ENCODE assay signal across 11 cellular contexts in the genomic region with DNA sequence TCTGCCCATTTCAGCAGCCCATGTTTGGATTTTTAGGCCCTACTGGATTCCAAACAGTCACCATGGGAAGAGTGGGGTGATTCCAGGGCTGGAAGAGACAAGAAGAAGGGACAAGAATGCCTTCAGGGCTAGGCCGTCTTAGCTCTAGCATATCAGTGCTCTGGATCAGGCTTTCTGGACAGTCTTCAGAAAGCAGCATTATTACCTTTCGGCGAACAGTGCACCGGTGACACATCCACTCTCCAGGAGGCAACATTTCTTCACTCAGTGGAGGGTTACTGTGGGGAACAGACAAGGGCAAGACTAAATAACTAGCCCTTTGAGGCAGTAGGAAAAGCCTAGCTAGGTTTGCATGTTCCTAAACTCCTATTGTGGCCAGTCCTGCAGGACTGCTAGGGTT. TPM values are rescaled to one million over a fixed set of nuclear protein-coding genes. Genes with fewer than 3 reads are reported as not detected.
A peak's percentile ranks its signal among the peaks of the same experiment; 100 is the strongest.
DNase-seq lines count a peak whose midpoint lies in the region; ATAC-seq and TF ChIP-seq lines count a peak whose summit lies in the region.
"Had no signal": no experiment of that assay in that cellular context is flagged by ENCODE, and none has a peak within 500 bp of the region (broad histone marks: within the 10 kb centered on the region; RNA-seq: fewer than 3 reads in every experiment).

No MANE protein-coding gene starts in this region.

- H3K27me3 ChIP-seq in CD4-positive, CD25-positive, alpha-beta regulatory T cell (ENCODE audit: control insufficient read depth, insufficient read depth, low read length): no peaks in the 10 kb centered on the region
- H3K27me3 ChIP-seq in PC-3 (ENCODE audit: low read length) (no peaks in the 10 kb centered on the region), colonic mucosa (no peaks in the 10 kb centered on the region), neural cell (ENCODE audit: insufficient read depth, low read depth, low read length) (no peaks in the 10 kb centered on the region)
- H3K27me3 ChIP-seq: SJSA1 had no signal

- peak overlapping the region; percentile 66 for H3K9ac ChIP-seq in PC-3 (ENCODE audit: low read length)
- H3K9ac ChIP-seq in colonic mucosa (ENCODE audit: low read depth in 2 of 2, low read length in 2 of 2): no peak overlapping the region
- no peak overlapping the region for H3K9ac ChIP-seq in neural cell (ENCODE audit: low read length)

- H3K36me3 Mint-ChIP-seq in CD4-positive, CD25-positive, alpha-beta regulatory T cell: peaks cover 42% of the 10 kb centered on the region
- H3K36me3 Mint-ChIP-seq in endothelial cell (ENCODE audit: low read depth, unreplicated experiment): peaks cover 23% of the 10 kb centered on the region
- peaks cover 40% of the 10 kb centered on the region for H3K36me3 Mint-ChIP-seq in Calu3 (ENCODE audit: insufficient read depth, unreplicated experiment)

- H3K27ac Mint-ChIP-seq in CD4-positive, CD25-positive, alpha-beta regulatory T cell: peak overlapping the region; percentile 98 to 99 (median 98)
- no peak overlapping the region for H3K27ac Mint-ChIP-seq in endothelial cell (ENCODE audit: unreplicated experiment)
- no peak overlapping the region for H3K27ac Mint-ChIP-seq in Calu3 (ENCODE audit: unreplicated experiment)

- peaks cover 38% of the 10 kb centered on the region for H3K79me2 ChIP-seq in PC-3 (ENCODE audit: low read length)
- peaks cover 29% of the 10 kb centered on the region for H3K79me2 ChIP-seq in neural cell (replicated peaks; ENCODE audit: insufficient read depth, low read length)

- peaks cover 16 to 75% (median 55%) of the 10 kb centered on the region in 4 donors for H3K4me1 Mint-ChIP-seq in CD4-positive, CD25-positive, alpha-beta regulatory T cell
- peaks cover 18% of the 10 kb centered on the region for H3K4me1 Mint-ChIP-seq in endothelial cell (ENCODE audit: unreplicated experiment)
- H3K4me1 Mint-ChIP-seq in Calu3 (ENCODE audit: low read depth, unreplicated experiment): peaks cover 45% of the 10 kb centered on the region

- no TSS peak for BruUV-seq in PC-3 (replicated peaks; lab: Mats Ljungman, UMichigan)
- no TSS peak for BruUV-seq in Calu3 (replicated peaks; lab: Mats Ljungman, UMichigan)

- no peak for TF ChIP-seq RAD21 in neural cell (conservative IDR thresholded peaks at IDR 0.05)

- no peaks in the 10 kb centered on the region for H3K9me3 ChIP-seq in CD4-positive, CD25-positive, alpha-beta regulatory T cell (ENCODE audit: control insufficient read depth in 2 of 2, low read length in 2 of 2)
- H3K9me3 ChIP-seq in PC-3 (ENCODE audit: low read length) (no peaks in the 10 kb centered on the region), colonic mucosa (no peaks in the 10 kb centered on the region), neural cell (ENCODE audit: low read length) (no peaks in the 10 kb centered on the region)

- peaks cover 0 to 3% (median 0%) of the 10 kb centered on the region in 7 donors for H3K9me3 Mint-ChIP-seq in CD4-positive, CD25-positive, alpha-beta regulatory T cell
- no peaks in the 10 kb centered on the region for H3K9me3 Mint-ChIP-seq in endothelial cell (ENCODE audit: unreplicated experiment)
- no peaks in the 10 kb centered on the region for H3K9me3 Mint-ChIP-seq in Calu3 (ENCODE audit: low read depth, unreplicated experiment)

- CTCF ChIA-PET in PC-3 (lab: Charles Lee) (no interaction called here), Calu3 (lab: Charles Lee) (interaction anchor here (1.4 kb wide), 1 partner anchor 10 kb away, joined by 4 read pairs; no protein-coding TSS in a partner anchor)

- peak overlapping the region in 3 of 4 donors; percentile 15 to 62 (median 19) for H3K4me3 Mint-ChIP-seq in CD4-positive, CD25-positive, alpha-beta regulatory T cell
- H3K4me3 Mint-ChIP-seq in endothelial cell (ENCODE audit: unreplicated experiment) (no peak overlapping the region), Calu3 (ENCODE audit: low read depth, unreplicated experiment) (no peak overlapping the region)

- DNase-seq in CD4-positive, CD25-positive, alpha-beta regulatory T cell: no peak
- DNase-seq in PC-3: no peak
- DNase-seq in colonic mucosa: no peak
- no peak for DNase-seq in endothelial cell (ENCODE audit: low spot score)
- DNase-seq in Calu3: no peak
- DNase-seq in DMS53 treated with DMSO at 0.1 percent for 48 hours (lab: John Stamatoyannopoulos, UW; ENCODE audit: unreplicated experiment): no peak
- DNase-seq in anterior cingulate cortex (lab: John Stamatoyannopoulos, UW): no peak
- DNase-seq: NCI-H446 treated with DMSO at 0.1 percent for 48 hours, retina had no signal

- H3K27ac ChIP-seq in CD4-positive, CD25-positive, alpha-beta regulatory T cell (ENCODE audit: insufficient read depth, low read length, poor library complexity, severe bottlenecking): peak overlapping the region; percentile 96
- H3K27ac ChIP-seq in PC-3 (ENCODE audit: low read length) (peak overlapping the region; percentile 93), colonic mucosa (peak overlapping the region; percentile 57), neural cell (ENCODE audit: low read length) (peak overlapping the region; percentile 28)
- H3K27ac ChIP-seq: SJSA1 had no signal

- intact Hi-C loops in PC-3 (cut with micrococcal nuclease) (loop anchor here (1.0 kb wide), 1 partner anchor 20 kb away; no protein-coding TSS in a partner anchor), colonic mucosa (cut with DNase I) (no loop called here), Calu3 (cut with micrococcal nuclease; ENCODE audit: unreplicated experiment) (no loop called here)

- no peaks in the 10 kb centered on the region for H3K9me2 ChIP-seq in PC-3 (replicated peaks; ENCODE audit: low read length)
- no peaks in the 10 kb centered on the region for H3K9me2 ChIP-seq in neural cell (ENCODE audit: insufficient read depth, low read length)

- ATAC-seq in CD4-positive, CD25-positive, alpha-beta regulatory T cell (ENCODE audit: low read depth in 2 of 2): no peak
- ATAC-seq in PC-3: no peak

- H3K4me1 ChIP-seq in CD4-positive, CD25-positive, alpha-beta regulatory T cell (ENCODE audit: control insufficient read depth, insufficient read depth, low read length, poor library complexity, severe bottlenecking): peaks cover 49% of the 10 kb centered on the region
- H3K4me1 ChIP-seq in PC-3 (ENCODE audit: insufficient read depth, low read length) (peaks cover 18% of the 10 kb centered on the region), colonic mucosa (no peaks in the 10 kb centered on the region)

- peaks cover 9% of the 10 kb centered on the region; the same call in 1 of the 2 replicates for H4K20me1 ChIP-seq in PC-3 (ENCODE audit: low read length)
- H4K20me1 ChIP-seq in neural cell (ENCODE audit: insufficient read depth): peaks cover 3% of the 10 kb centered on the region

- H3K27me3 Mint-ChIP-seq in CD4-positive, CD25-positive, alpha-beta regulatory T cell: no peaks in the 10 kb centered on the region
- H3K27me3 Mint-ChIP-seq in endothelial cell (ENCODE audit: unreplicated experiment) (no peaks in the 10 kb centered on the region), Calu3 (ENCODE audit: unreplicated experiment) (no peaks in the 10 kb centered on the region)

- H2AFZ ChIP-seq in PC-3 (ENCODE audit: low read length) (no peak overlapping the region), neural cell (ENCODE audit: low read depth, low read length) (no peak overlapping the region)

- TF ChIP-seq CTCF in PC-3 (conservative IDR thresholded peaks at IDR 0.05; ENCODE audit: low read depth, low read length) (no peak), colonic mucosa (IDR thresholded peaks at IDR 0.05) (no peak), neural cell (IDR thresholded peaks at IDR 0.05; ENCODE audit: poor library complexity, severe bottlenecking) (no peak), endothelial cell (IDR thresholded peaks at IDR 0.05; ENCODE audit: unreplicated experiment) (no peak), Calu3 (IDR thresholded peaks at IDR 0.05; ENCODE audit: unreplicated experiment) (no peak)

- H3K36me3 ChIP-seq in CD4-positive, CD25-positive, alpha-beta regulatory T cell (ENCODE audit: control insufficient read depth, insufficient read depth, low read length): peaks cover 35% of the 10 kb centered on the region
- H3K36me3 ChIP-seq in PC-3 (ENCODE audit: low read depth, low read length): peaks cover 43% of the 10 kb centered on the region
- peaks cover 5% of the 10 kb centered on the region for H3K36me3 ChIP-seq in colonic mucosa
- peaks cover 1% of the 10 kb centered on the region for H3K36me3 ChIP-seq in neural cell (ENCODE audit: insufficient read depth, low read length)

- TF ChIP-seq EP300 in neural cell (conservative IDR thresholded peaks at IDR 0.05; ENCODE audit: poor library complexity, severe bottlenecking): no peak

- H3F3A ChIP-seq in PC-3 (ENCODE audit: low read length, unreplicated experiment): no peaks in the 10 kb centered on the region
- no peaks in the 10 kb centered on the region for H3F3A ChIP-seq in neural cell (ENCODE audit: insufficient read depth, low read length, poor library complexity, severe bottlenecking)

- H3K4me3 ChIP-seq in CD4-positive, CD25-positive, alpha-beta regulatory T cell (ENCODE audit: low read depth, low read length): peak overlapping the region; percentile 65
- H3K4me3 ChIP-seq in PC-3 (ENCODE audit: low read length) (no peak overlapping the region), colonic mucosa (no peak overlapping the region), neural cell (ENCODE audit: low read length) (peak overlapping the region; percentile 39)
- H3K4me3 ChIP-seq: SJSA1 had no signal

- H3K4me2 ChIP-seq in PC-3 (ENCODE audit: low read length) (no peak overlapping the region), neural cell (ENCODE audit: low read length) (peak overlapping the region; percentile 19)

- POLR2A ChIA-PET in PC-3 (lab: Charles Lee; ENCODE audit: unreplicated experiment): no interaction called here

RNA-seq across cellular contexts. Expression of a gene that starts 23.9 kb away (rescaled TPM):
- total RNA-seq in CD4-positive, CD25-positive, alpha-beta regulatory T cell: 21.1 TPM
- polyA plus RNA-seq in CD4-positive, CD25-positive, alpha-beta regulatory T cell: 10 to 100 TPM; 15.0 to 21.1 (median 17.7) TPM
- total RNA-seq in PC-3 (2014; rRNA removed) (4.9 and 5.1 TPM in 2 replicates), colonic mucosa (10 to 100 TPM in 1 of 2 donors, 1 to 10 TPM in 1; 8.7 to 22.8 TPM), endothelial cell (ENCODE audit: unreplicated experiment) (8.2 TPM), Calu3 (2022) (19.2 and 23.2 TPM in 2 replicates)
- polyA plus RNA-seq in neural cell: 91.1 and 93.2 TPM in 2 replicates
- 60.9 and 63.0 TPM in 2 replicates for polyA minus RNA-seq in neural cell

RNA-seq across cellular contexts. Expression of a gene that starts 24.5 kb away (rescaled TPM):
- total RNA-seq in CD4-positive, CD25-positive, alpha-beta regulatory T cell: 200 TPM
- polyA plus RNA-seq in CD4-positive, CD25-positive, alpha-beta regulatory T cell: 1 to 10 TPM; 5.4 to 8.4 (median 5.8) TPM
- total RNA-seq in PC-3 (2014; rRNA removed) (20.6 and 25.0 TPM in 2 replicates), colonic mucosa (10 to 100 TPM; 37.7 to 42.2 TPM), endothelial cell (ENCODE audit: unreplicated experiment) (56.1 TPM), Calu3 (2022) (54.0 and 57.6 TPM in 2 replicates)
- 10.4 and 12.9 TPM in 2 replicates for polyA plus RNA-seq in neural cell
- polyA minus RNA-seq in neural cell: 45.0 and 60.3 TPM in 2 replicates

RNA-seq across cellular contexts. Expression of a gene that starts 29.3 kb away (rescaled TPM):
- 167 TPM for total RNA-seq in CD4-positive, CD25-positive, alpha-beta regulatory T cell
- polyA plus RNA-seq in CD4-positive, CD25-positive, alpha-beta regulatory T cell: 100 to 1,000 TPM; 268 to 345 (median 303) TPM
- total RNA-seq in PC-3 (2014; rRNA removed) (23.1 and 34.7 TPM in 2 replicates), colonic mucosa (100 to 1,000 TPM in 1 of 2 donors, 10 to 100 TPM in 1; 92.1 to 125 TPM), endothelial cell (ENCODE audit: unreplicated experiment) (156 TPM), Calu3 (2022) (152 and 155 TPM in 2 replicates)
- 27.5 and 34.5 TPM in 2 replicates for polyA plus RNA-seq in neural cell
- polyA minus RNA-seq in neural cell: 24.6 and 25.0 TPM in 2 replicates

Comparison
In these comparisons a context has a peak if more than half of its experiments do, and no peak if none do; other contexts are left out.
1. H3K27ac ChIP-seq: peak in every context shown above with its lines; median percentile 96 in CD4-positive, CD25-positive, alpha-beta regulatory T cell; 93 in PC-3; 57 in colonic mucosa; 28 in neural cell.
2. H3K4me3 ChIP-seq: peak in CD4-positive, CD25-positive, alpha-beta regulatory T cell (single experiment) and neural cell (single experiment); none in PC-3 (single experiment) and colonic mucosa (single experiment).
3. H3K27ac Mint-ChIP-seq: peak in CD4-positive, CD25-positive, alpha-beta regulatory T cell (3 of 3); none in endothelial cell (single experiment) and Calu3 (single experiment).
4. H3K4me3 Mint-ChIP-seq: peak in CD4-positive, CD25-positive, alpha-beta regulatory T cell (3 of 4); none in endothelial cell (single experiment) and Calu3 (single experiment).